Comparison of ENCODE assay signal across 25 cellular contexts in genomic region chr12:5204271-5204670, GRCh38.
DNase-seq lines count a peak whose midpoint lies in the region; ATAC-seq and TF ChIP-seq lines count a peak whose summit lies in the region.
"Had no signal": no experiment of that assay in that cellular context is flagged by ENCODE, and none has a peak within 500 bp of the region (broad histone marks: within the 10 kb centered on the region; RNA-seq: fewer than 3 reads in every experiment).

No MANE protein-coding gene starts in this region.

- no peak overlapping the region for H3K4me3 ChIP-seq in neural progenitor cell
- H3K4me3 ChIP-seq: hepatocyte, spleen had no signal

- no peak overlapping the region for H2BK120ac ChIP-seq in H9 (ENCODE audit: low read depth, low read length, poor library complexity, severe bottlenecking)

- no peak overlapping the region for H4K91ac ChIP-seq in H9 (ENCODE audit: insufficient read length, low read depth, low read length)

- H3K79me2 ChIP-seq in H9 (ENCODE audit: insufficient read depth, low read length) (no peaks in the 10 kb centered on the region), neural progenitor cell (ENCODE audit: low read depth) (no peaks in the 10 kb centered on the region)
- H3K79me2 ChIP-seq: hepatocyte had no signal

- no peak overlapping the region for H4K8ac ChIP-seq in H9 (replicated peaks; ENCODE audit: insufficient read length, low read depth, low read length)

- no peak overlapping the region for H2BK15ac ChIP-seq in H9 (ENCODE audit: low read depth, low read length)

- H4K20me1 ChIP-seq in H9 (ENCODE audit: control insufficient read depth, insufficient read depth, insufficient read length) (peaks cover 3% of the 10 kb centered on the region), neural progenitor cell (ENCODE audit: low read depth) (no peaks in the 10 kb centered on the region)

- peaks cover 27% of the 10 kb centered on the region for H3F3A ChIP-seq in neural progenitor cell (ENCODE audit: low read depth)

- H2AFZ ChIP-seq in H9 (ENCODE audit: low read length) (no peak overlapping the region), neural progenitor cell (replicated peaks) (no peak overlapping the region)
- H2AFZ ChIP-seq: hepatocyte had no signal

- H3K27me3 Mint-ChIP-seq in H9 (ENCODE audit: low read depth) (peaks cover 2% of the 10 kb centered on the region), neural progenitor cell (ENCODE audit: insufficient read depth, low read depth) (peaks cover 7% of the 10 kb centered on the region), HFFc6 (ENCODE audit: insufficient read depth) (peaks cover 13% of the 10 kb centered on the region)
- H3K27me3 Mint-ChIP-seq: activated CD8-positive, alpha-beta memory T cell treated with anti-CD3 and anti-CD28 coated beads, Interleukin-2, amount 10 ng/mL, durations not matched to agents 7 days and 5 days had no signal

- H3K4ac ChIP-seq in H9 (ENCODE audit: low read depth, low read length): no peak overlapping the region

- H3K9ac ChIP-seq in H9 (ENCODE audit: extremely low read depth, insufficient read length, low read length) (no peak overlapping the region), neural progenitor cell (no peak overlapping the region)

- H3K23ac ChIP-seq in H9 (ENCODE audit: insufficient read length, low read depth, low read length): no peak overlapping the region

- H3K4me3 Mint-ChIP-seq in H9: no peak overlapping the region
- H3K4me3 Mint-ChIP-seq in neural progenitor cell: peak overlapping the region; percentile 28
- no peak overlapping the region for H3K4me3 Mint-ChIP-seq in HFFc6
- H3K4me3 Mint-ChIP-seq: activated CD8-positive, alpha-beta memory T cell treated with anti-CD3 and anti-CD28 coated beads, Interleukin-2, amount 10 ng/mL, durations not matched to agents 7 days and 5 days; CD4-positive, alpha-beta T cell; T-cell had no signal

- DNase-seq in H9 (peak; percentile 79), NCI-H345 (lab: John Stamatoyannopoulos, UW) (peak; percentile 71), ecto neural progenitor cell (ENCODE audit: low spot score) (peak; percentile 83), neural progenitor cell (ENCODE audit: low spot score) (peak; percentile 92), left ventricle myocardium superior (no peak), caudate nucleus (lab: John Stamatoyannopoulos, UW) (no peak), RKO (ENCODE audit: low spot score) (no peak), HFFc6 (no peak)
- DNase-seq: activated CD4-positive, alpha-beta T cell treated with anti-CD3 and anti-CD28 coated beads for 48 hours; activated CD8-positive, alpha-beta memory T cell treated with anti-CD3 and anti-CD28 coated beads, Interleukin-2, amount 10 ng/mL, durations not matched to agents 7 days and 5 days; CD4-positive, alpha-beta T cell; cerebellar nuclear complex; DMS153; GF-D8; mesenchymal stem cell; NCI-H1092; PC-3; SIG-M5; spleen; stimulated activated CD4-positive, alpha-beta T cell treated with anti-CD3 and anti-CD28 coated beads, Interleukin-4, amount 100 ng/mL, for 1 hour; stimulated activated naive CD4-positive, alpha-beta T cell treated with Interleukin-2 at 50 U/mL for 16 hours; T-cell had no signal

- H2BK5ac ChIP-seq in H9 (ENCODE audit: insufficient read length, low read length): no peak overlapping the region

- no peak overlapping the region for H3T11ph ChIP-seq in H9 (ENCODE audit: low read length)

- H3K79me1 ChIP-seq in H9 (ENCODE audit: insufficient read depth, low read depth, low read length, poor library complexity, severe bottlenecking): no peaks in the 10 kb centered on the region

- H3K27me3 ChIP-seq in H9 (ENCODE audit: insufficient read depth, low read length) (no peaks in the 10 kb centered on the region), neural progenitor cell (no peaks in the 10 kb centered on the region)
- H3K27me3 ChIP-seq: hepatocyte had no signal

- H3K4me2 ChIP-seq in H9 (ENCODE audit: insufficient read depth, insufficient read length, low read length): no peak overlapping the region
- H3K4me2 ChIP-seq in neural progenitor cell: peak overlapping the region; percentile 48
- H3K4me2 ChIP-seq: hepatocyte had no signal

- no CpG with 5 or more reads among the region's 4 CpGs for WGBS in H9 (ENCODE audit: extremely low coverage, insufficient read length, low lambda C conversion rate)

- H3K9me3 Mint-ChIP-seq in H9 (no peaks in the 10 kb centered on the region; a peak in 1 of 5 replicates), neural progenitor cell (peaks cover 5% of the 10 kb centered on the region), HFFc6 (no peaks in the 10 kb centered on the region)
- H3K9me3 Mint-ChIP-seq: CD4-positive, alpha-beta T cell; T-cell had no signal

- H3K14ac ChIP-seq in H9 (ENCODE audit: insufficient read depth, low read length): no peak overlapping the region

- H3K27ac Mint-ChIP-seq in H9 (peak overlapping the region in 2 of 3 experiments; percentile 71 to 80; a peak in 4 of 7 replicates), neural progenitor cell (peak overlapping the region; percentile 75), HFFc6 (no peak overlapping the region)
- H3K27ac Mint-ChIP-seq: activated CD8-positive, alpha-beta memory T cell treated with anti-CD3 and anti-CD28 coated beads, Interleukin-2, amount 10 ng/mL, durations not matched to agents 7 days and 5 days; activated naive CD4-positive, alpha-beta T cell treated with anti-CD3 and anti-CD28 coated beads, Interleukin-2, amount 50 U/mL, for 72 hours; CD4-positive, alpha-beta T cell; T-cell had no signal

- H3K9me3 ChIP-seq in H9 (ENCODE audit: control insufficient read depth, low read depth, low read length) (no peaks in the 10 kb centered on the region), neural progenitor cell (ENCODE audit: low read depth) (no peaks in the 10 kb centered on the region)

- H2AK5ac ChIP-seq in H9 (ENCODE audit: insufficient read length, low read length): no peak overlapping the region

- H4K5ac ChIP-seq in H9 (ENCODE audit: insufficient read length, low read depth, low read length): no peak overlapping the region

- H3K4me1 Mint-ChIP-seq in H9: peaks cover 50 to 59% of the 10 kb centered on the region in 2 experiments
- H3K4me1 Mint-ChIP-seq in neural progenitor cell: peaks cover 43% of the 10 kb centered on the region
- peaks cover 27% of the 10 kb centered on the region for H3K4me1 Mint-ChIP-seq in HFFc6 (ENCODE audit: low read depth)
- H3K4me1 Mint-ChIP-seq: activated CD8-positive, alpha-beta memory T cell treated with anti-CD3 and anti-CD28 coated beads, Interleukin-2, amount 10 ng/mL, durations not matched to agents 7 days and 5 days; T-cell had no signal

- no peaks in the 10 kb centered on the region for H3K36me3 ChIP-seq in neural progenitor cell
- H3K36me3 ChIP-seq: spleen had no signal

- intact Hi-C loops in left ventricle myocardium superior (cut with micrococcal nuclease): no loop called here

- no peak overlapping the region for H2BK20ac ChIP-seq in H9 (ENCODE audit: low read depth, low read length, poor library complexity, severe bottlenecking)

- H3K36me3 Mint-ChIP-seq in H9 (ENCODE audit: insufficient read depth in 1 of 3, low read depth in 3 of 3): peaks cover 0 to 5% (median 0%) of the 10 kb centered on the region in 3 experiments; a peak in 2 of 7 replicates
- H3K36me3 Mint-ChIP-seq in neural progenitor cell: peaks cover 5% of the 10 kb centered on the region
- H3K36me3 Mint-ChIP-seq in HFFc6 (ENCODE audit: low read depth): no peaks in the 10 kb centered on the region
- H3K36me3 Mint-ChIP-seq: activated CD8-positive, alpha-beta memory T cell treated with anti-CD3 and anti-CD28 coated beads, Interleukin-2, amount 10 ng/mL, durations not matched to agents 7 days and 5 days; activated naive CD4-positive, alpha-beta T cell treated with anti-CD3 and anti-CD28 coated beads, Interleukin-2, amount 50 U/mL, for 72 hours; T-cell had no signal

- no peaks in the 10 kb centered on the region for H3K23me2 ChIP-seq in H9 (ENCODE audit: insufficient read length, low read depth, low read length, poor library complexity, severe bottlenecking)

- no peak for ATAC-seq in left ventricle myocardium superior
- ATAC-seq: activated CD8-positive, alpha-beta memory T cell treated with anti-CD3 and anti-CD28 coated beads, Interleukin-2, amount 10 ng/mL, durations not matched to agents 7 days and 5 days; activated naive CD4-positive, alpha-beta T cell treated with anti-CD3 and anti-CD28 coated beads, Interleukin-2, amount 50 U/mL, for 72 hours; PC-3; T-cell had no signal

- H3K4me1 ChIP-seq in H9 (ENCODE audit: insufficient read depth, low read length) (peaks cover 6% of the 10 kb centered on the region; the same call in 1 of the 2 replicates), neural progenitor cell (peaks cover 52% of the 10 kb centered on the region)

- H2BK12ac ChIP-seq in H9 (ENCODE audit: insufficient read length, low read depth, low read length): no peak overlapping the region

- H3K56ac ChIP-seq in H9 (ENCODE audit: insufficient read length, low read depth, low read length): no peak overlapping the region

- H3K27ac ChIP-seq in H9 (ENCODE audit: insufficient read length, low read depth, low read length) (no peak overlapping the region), neural progenitor cell (no peak overlapping the region), caudate nucleus (ENCODE audit: low read depth, low read length) (no peak overlapping the region)
- H3K27ac ChIP-seq: epithelial cell of prostate, spleen had no signal

- TF ChIP-seq CTCF in H9 (conservative IDR thresholded peaks at IDR 0.05): no peak
- no peak for TF ChIP-seq CTCF in neural progenitor cell (IDR thresholded peaks at IDR 0.05)
- no peak for TF ChIP-seq CTCF in HFFc6 (IDR thresholded peaks at IDR 0.05)

- no peak overlapping the region for H3K18ac ChIP-seq in H9 (ENCODE audit: insufficient read length, low read depth, low read length)

Comparison
In these comparisons a context has a peak if more than half of its experiments do, and no peak if none do; other contexts are left out.
1. DNase-seq: peak in H9 (single experiment), NCI-H345 (single experiment), ecto neural progenitor cell (single experiment) and neural progenitor cell (single experiment); none in left ventricle myocardium superior (single experiment), caudate nucleus (0 of 61), RKO (single experiment) and HFFc6 (single experiment).